ENCODE assay signal across 33 cellular contexts in genomic region chr7:117916309-117916708, GRCh38. TPM values are rescaled to one million over a fixed set of nuclear protein-coding genes. Genes with fewer than 3 reads are reported as not detected.
"Had no signal": no experiment of that assay in that cellular context is flagged by ENCODE, and none has a peak within 500 bp of the region (broad histone marks: within the 10 kb centered on the region; RNA-seq: fewer than 3 reads in every experiment).

No MANE protein-coding gene starts in this region.

- H3K4me1 ChIP-seq: adrenal gland, body of pancreas, esophagus muscularis mucosa, foreskin keratinocyte, gastrocnemius medialis, heart left ventricle had no signal

- H3K4me3 ChIP-seq: adrenal gland, body of pancreas, esophagus muscularis mucosa, gastrocnemius medialis, heart left ventricle had no signal

- H3K27ac ChIP-seq: adrenal gland, body of pancreas, esophagus muscularis mucosa, foreskin keratinocyte, gastrocnemius medialis, heart left ventricle had no signal

- H3K27me3 ChIP-seq: adrenal gland, body of pancreas, esophagus muscularis mucosa, gastrocnemius medialis, heart left ventricle had no signal

- H3K9me3 ChIP-seq: adrenal gland, body of pancreas, gastrocnemius medialis had no signal

- H3K36me3 ChIP-seq: adrenal gland, esophagus muscularis mucosa, gastrocnemius medialis, heart left ventricle had no signal

- DNase-seq: activated CD4-positive, alpha-beta memory T cell treated with anti-CD3 and anti-CD28 coated beads for 36 hours; activated CD4-positive, alpha-beta T cell treated with anti-CD3 and anti-CD28 coated beads for 36 hours; activated CD4-positive, alpha-beta T cell treated with anti-CD3 and anti-CD28 coated beads, Interleukin-2, amount 10 ng/mL, durations not matched to agents 24 days and 14 days; activated CD4-positive, CD25-positive, alpha-beta regulatory T cell; activated CD4-positive, CD25-positive, alpha-beta regulatory T cell treated with anti-CD3 and anti-CD28 coated beads, Interleukin-2, amount 50 U/mL, for 72 hours; activated CD8-positive, alpha-beta memory T cell treated with anti-CD3 and anti-CD28 coated beads, Interleukin-2, amount 10 ng/mL, durations not matched to agents 7 days and 5 days; activated CD8-positive, alpha-beta memory T cell treated with anti-CD3 and anti-CD28 coated beads, Interleukin-2, amount 50 U/mL, for 4 hours; activated CD8-positive, alpha-beta T cell treated with anti-CD3 and anti-CD28 coated beads, Interleukin-2, amount 10 ng/mL, durations not matched to agents 7 days and 5 days; activated effector memory CD4-positive, alpha-beta T cell treated with anti-CD3 and anti-CD28 coated beads, Interleukin-2, amount 50 U/mL, for 16 hours; activated naive CD4-positive, alpha-beta T cell treated with anti-CD3 and anti-CD28 coated beads for 36 hours; activated naive CD8-positive, alpha-beta T cell treated with anti-CD3 and anti-CD28 coated beads for 36 hours; activated naive CD8-positive, alpha-beta T cell treated with anti-CD3 and anti-CD28 coated beads, Interleukin-2, amount 50 U/mL, for 24 hours; activated T-cell treated with anti-CD3 and anti-CD28 coated beads, Interleukin-2, amount 50 U/mL, for 1 hour; activated T-cell treated with anti-CD3 and anti-CD28 coated beads, Interleukin-2, amount 50 U/mL, for 48 hours; adrenal gland; amygdala; aorta; body of pancreas; caudate nucleus; cortex of kidney; dermis blood vessel endothelial cell; effector CD4-positive, alpha-beta T cell; effector memory CD8-positive, alpha-beta T cell; erythroblast; foreskin keratinocyte; gastrocnemius medialis; glutamatergic neuron; heart left ventricle; T1000 had no signal

- ATAC-seq: activated CD4-positive, alpha-beta T cell treated with anti-CD3 and anti-CD28 coated beads for 36 hours; activated CD8-positive, alpha-beta memory T cell treated with anti-CD3 and anti-CD28 coated beads, Interleukin-2, amount 10 ng/mL, durations not matched to agents 7 days and 5 days; activated CD8-positive, alpha-beta T cell treated with anti-CD3 and anti-CD28 coated beads, Interleukin-2, amount 10 ng/mL, durations not matched to agents 7 days and 5 days; activated naive CD8-positive, alpha-beta T cell treated with anti-CD3 and anti-CD28 coated beads, Interleukin-2, amount 50 U/mL, for 24 hours; body of pancreas; effector memory CD8-positive, alpha-beta T cell; foreskin keratinocyte; gastrocnemius medialis; heart left ventricle had no signal

RNA-seq across cellular contexts. Expression of gene CTTNBP2, which starts 43.1 kb away (rescaled TPM):
- total RNA-seq: activated CD4-positive, alpha-beta memory T cell treated with anti-CD3 and anti-CD28 coated beads for 36 hours; activated CD4-positive, alpha-beta T cell treated with anti-CD3 and anti-CD28 coated beads for 36 hours; activated CD4-positive, alpha-beta T cell treated with anti-CD3 and anti-CD28 coated beads, Interleukin-2, amount 10 ng/mL, durations not matched to agents 24 days and 14 days; activated CD8-positive, alpha-beta memory T cell treated with anti-CD3 and anti-CD28 coated beads for 36 hours; activated CD8-positive, alpha-beta memory T cell treated with anti-CD3 and anti-CD28 coated beads, Interleukin-2, amount 10 ng/mL, durations not matched to agents 7 days and 5 days; activated CD8-positive, alpha-beta T cell treated with anti-CD3 and anti-CD28 coated beads, Interleukin-2, amount 10 ng/mL, durations not matched to agents 7 days and 5 days; activated naive CD4-positive, alpha-beta T cell treated with anti-CD3 and anti-CD28 coated beads for 36 hours; activated naive CD8-positive, alpha-beta T cell treated with anti-CD3 and anti-CD28 coated beads for 36 hours; activated T-helper 1 cell treated with anti-CD3 and anti-CD28 coated beads, Interleukin-12 subunit alpha, Interleukin-12 subunit beta, Interleukin-2, Interleukin-4 antibody, amounts not matched to agents 30 ng/mL and 10 ng/mL and 1 ng/mL, durations not matched to agents 14 hours and 24 hours and 36 hours; activated T-helper 2 cell treated with anti-CD3 and anti-CD28 coated beads, Interferon-gamma antibody, Interleukin-2, Interleukin-4, amounts not matched to agents 10 μg/mL and 5 μg/mL and 100 μg/mL, durations not matched to agents 14 hours and 24 hours and 36 hours had no signal
